In the genomic region with DNA sequence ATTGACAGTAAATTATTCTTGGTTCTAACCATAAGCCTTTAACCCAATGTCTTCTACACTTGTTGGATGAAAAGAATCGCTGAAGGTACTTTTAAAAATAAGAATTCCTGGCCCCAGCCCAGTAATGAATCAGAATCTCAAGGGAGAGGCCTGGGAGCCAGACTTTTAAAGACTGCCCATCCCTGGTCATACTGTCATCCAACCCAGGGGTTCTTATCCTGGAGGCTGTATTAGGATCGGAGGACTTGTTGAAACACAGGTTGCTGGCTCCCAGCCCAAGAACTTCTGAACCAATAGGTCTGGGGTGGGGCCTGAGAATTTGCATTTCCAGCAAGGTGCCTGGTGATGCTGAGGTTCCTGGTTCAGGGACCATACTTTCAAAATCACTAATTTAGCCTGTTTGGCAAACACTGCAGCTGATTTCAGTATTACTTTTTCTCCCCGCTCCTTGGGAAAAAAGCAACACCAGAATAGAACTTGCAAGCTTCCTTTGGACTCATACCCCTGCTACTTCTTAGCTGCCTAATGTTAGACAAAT, we compare ENCODE assay signal across 16 cellular contexts.
DNase-seq lines count a peak whose midpoint lies in the region; ATAC-seq, FAIRE-seq and TF ChIP-seq lines count a peak whose summit lies in the region.
"Had no signal": no experiment of that assay in that cellular context is flagged by ENCODE, and none has a peak within 500 bp of the region (broad histone marks: within the 10 kb centered on the region; RNA-seq: fewer than 3 reads in every experiment).

No MANE protein-coding gene starts in this region.

- H3K4me1 Mint-ChIP-seq in activated naive CD8-positive, alpha-beta T cell treated with anti-CD3 and anti-CD28 coated beads, Interleukin-2, amount 10 ng/mL, durations not matched to agents 7 days and 5 days: peaks cover 51% of the 10 kb centered on the region

- no peak for TF ChIP-seq EP300 in SK-N-SH (IDR thresholded peaks at IDR 0.05; ENCODE audit: borderline replicate concordance in 1 of 2, low read depth in 1 of 2, low read length in 1 of 2)

- H3K36me3 ChIP-seq in SK-N-SH (replicated peaks in 1 of 2; ENCODE audit: control insufficient read depth in 1 of 2, insufficient read depth in 2 of 2, low read length in 1 of 2) (peaks cover 41 to 59% of the 10 kb centered on the region in 2 experiments), GM23248 (ENCODE audit: low read depth) (peaks cover 18% of the 10 kb centered on the region), keratinocyte (ENCODE audit: control insufficient read depth in 2 of 2, extremely low read depth in 1 of 2, insufficient read depth in 2 of 2, low read length in 2 of 2) (peaks cover 6 to 9% of the 10 kb centered on the region in 2 experiments)

- H3K79me2 ChIP-seq in SK-N-SH (ENCODE audit: insufficient read depth) (peaks cover 73% of the 10 kb centered on the region), GM23248 (ENCODE audit: insufficient read depth) (peaks cover 69% of the 10 kb centered on the region), keratinocyte (ENCODE audit: control insufficient read depth, insufficient read depth, low read length) (peaks cover 43% of the 10 kb centered on the region)

- no peak for TF ChIP-seq RAD21 in SK-N-SH (IDR thresholded peaks at IDR 0.05; ENCODE audit: low read length)

- peak overlapping the region in 1 of 2 experiments; percentile 72; a peak in 2 of 4 replicates for H3K27ac ChIP-seq in SK-N-SH (ENCODE audit: low read depth in 2 of 2, low read length in 1 of 2)
- no peak overlapping the region; the same call in 1 of the 2 replicates for H3K27ac ChIP-seq in GM23248
- H3K27ac ChIP-seq in keratinocyte (ENCODE audit: control insufficient read depth, insufficient read depth, low read length): peak overlapping the region; percentile 10
- H3K27ac ChIP-seq: 22Rv1, coronary artery, psoas muscle had no signal

- WGBS in SK-N-SH (ENCODE audit: low lambda C conversion rate): 83% methylated on average over 3 of the region's 3 CpGs
- 80 to 89% methylated on average over 3 of the region's 3 CpGs for WGBS in GM23248 (ENCODE audit: low coverage in 1 of 2, low lambda C conversion rate in 2 of 2, missing lambda C conversion rate in 2 of 2), 2 experiments

- no peaks in the 10 kb centered on the region for H3K9me1 ChIP-seq in keratinocyte (ENCODE audit: control insufficient read depth, extremely low read depth, insufficient read depth, low read length)

- H2AFZ ChIP-seq in SK-N-SH (ENCODE audit: low read depth): no peak overlapping the region
- H2AFZ ChIP-seq in GM23248: no peak overlapping the region
- H2AFZ ChIP-seq in keratinocyte (ENCODE audit: control insufficient read depth, low read length): no peak overlapping the region

- DNase-seq in SK-N-SH (no peak), GM23248 (peak; percentile 69), keratinocyte (ENCODE audit: low read depth, low spot score) (no peak), pons (ENCODE audit: low spot score) (no peak), NCI-H1417 (lab: John Stamatoyannopoulos, UW) (no peak)
- DNase-seq in activated naive CD8-positive, alpha-beta T cell treated with anti-CD3 and anti-CD28 coated beads, Interleukin-2, amount 10 ng/mL, durations not matched to agents 7 days and 5 days: no peak
- DNase-seq: left cardiac atrium; NCI-H2029 treated with DMSO at 0.1 percent for 48 hours; NCI-H524 treated with DMSO at 0.1 percent for 48 hours; psoas muscle; stimulated activated CD4-positive, alpha-beta T cell treated with anti-CD3 and anti-CD28 coated beads, Interleukin-12 subunit alpha, Interleukin-12 subunit beta, amount 100 ng/mL, for 4 hours had no signal

- peaks cover 14% of the 10 kb centered on the region for H3K9me3 Mint-ChIP-seq in activated naive CD8-positive, alpha-beta T cell treated with anti-CD3 and anti-CD28 coated beads, Interleukin-2, amount 10 ng/mL, durations not matched to agents 7 days and 5 days

- H3K4me2 ChIP-seq in SK-N-SH (peak overlapping the region; percentile 30), GM23248 (ENCODE audit: unreplicated experiment) (no peak overlapping the region), keratinocyte (ENCODE audit: control insufficient read depth, extremely low read depth, insufficient read depth, low read depth, low read length) (no peak overlapping the region)

- peaks cover 64% of the 10 kb centered on the region for H3K36me3 Mint-ChIP-seq in activated naive CD8-positive, alpha-beta T cell treated with anti-CD3 and anti-CD28 coated beads, Interleukin-2, amount 10 ng/mL, durations not matched to agents 7 days and 5 days

- H3K27me3 ChIP-seq in SK-N-SH (ENCODE audit: insufficient read depth) (no peaks in the 10 kb centered on the region), GM23248 (replicated peaks; ENCODE audit: insufficient read depth) (no peaks in the 10 kb centered on the region), keratinocyte (ENCODE audit: control insufficient read depth, extremely low read depth, insufficient read depth, low read length) (no peaks in the 10 kb centered on the region)

- H3K27me3 Mint-ChIP-seq in activated naive CD8-positive, alpha-beta T cell treated with anti-CD3 and anti-CD28 coated beads, Interleukin-2, amount 10 ng/mL, durations not matched to agents 7 days and 5 days: no peaks in the 10 kb centered on the region

- peaks cover 47% of the 10 kb centered on the region for H3F3A ChIP-seq in SK-N-SH (replicated peaks; ENCODE audit: insufficient read depth)
- H3F3A ChIP-seq in GM23248 (ENCODE audit: insufficient read depth): peaks cover 44% of the 10 kb centered on the region

- in situ Hi-C loops in GM23248 (cut with MboI): no loop called here

- TF ChIP-seq CTCF in SK-N-SH (IDR thresholded peaks at IDR 0.05) (no peak), keratinocyte (optimal IDR thresholded peaks at IDR 0.05 in 1 of 3, IDR thresholded peaks at IDR 0.05 in 1 of 3, conservative IDR thresholded peaks at IDR 0.05 in 1 of 3; ENCODE audit: extremely low read depth in 1 of 3, insufficient read depth in 2 of 3, low read length in 3 of 3) (no peak)

- peak; percentile 41 for FAIRE-seq in keratinocyte (lab: Jason Lieb, UNC)
- FAIRE-seq: GM12891 had no signal

- H3K27ac Mint-ChIP-seq in activated naive CD8-positive, alpha-beta T cell treated with anti-CD3 and anti-CD28 coated beads, Interleukin-2, amount 10 ng/mL, durations not matched to agents 7 days and 5 days: peak overlapping the region; percentile 25

- H4K20me1 ChIP-seq in SK-N-SH (ENCODE audit: insufficient read depth): no peaks in the 10 kb centered on the region
- H4K20me1 ChIP-seq in GM23248 (ENCODE audit: insufficient read depth): no peaks in the 10 kb centered on the region
- no peaks in the 10 kb centered on the region for H4K20me1 ChIP-seq in keratinocyte (ENCODE audit: control insufficient read depth, extremely low read depth, insufficient read depth, low read length)

- H3K4me1 ChIP-seq in SK-N-SH (ENCODE audit: control insufficient read depth in 1 of 2, insufficient read depth in 2 of 2, low read depth in 1 of 2, low read length in 1 of 2) (peaks cover 0 to 37% of the 10 kb centered on the region in 2 experiments; a peak in 2 of 4 replicates), GM23248 (ENCODE audit: insufficient read depth) (peaks cover 38% of the 10 kb centered on the region), keratinocyte (ENCODE audit: control insufficient read depth, extremely low read depth, insufficient read depth, low read length) (peaks cover 9% of the 10 kb centered on the region)
- H3K4me1 ChIP-seq: psoas muscle had no signal

- H3K9me3 ChIP-seq in SK-N-SH (no peaks in the 10 kb centered on the region), GM23248 (ENCODE audit: low read depth) (no peaks in the 10 kb centered on the region), keratinocyte (ENCODE audit: control insufficient read depth, low read depth, low read length) (no peaks in the 10 kb centered on the region)
- H3K9me3 ChIP-seq: psoas muscle had no signal

- POLR2A ChIA-PET in SK-N-SH (lab: Yijun Ruan, JAX): no interaction called here
- POLR2A ChIA-PET in activated naive CD8-positive, alpha-beta T cell treated with anti-CD3 and anti-CD28 coated beads, Interleukin-2, amount 10 ng/mL, durations not matched to agents 7 days and 5 days (lab: Charles Lee): no interaction called here

- CTCF ChIA-PET in SK-N-SH (lab: Yijun Ruan, JAX): no interaction called here

- ATAC-seq in SK-N-SH treated with all-trans-retinoic acid at 6 μM for 48 hours (no peak; the same call in 2 of the 3 replicates), GM19328 (IDR thresholded peaks at IDR 0.05; ENCODE audit: unreplicated experiment) (no peak)
- ATAC-seq in activated naive CD8-positive, alpha-beta T cell treated with anti-CD3 and anti-CD28 coated beads, Interleukin-2, amount 10 ng/mL, durations not matched to agents 7 days and 5 days (ENCODE audit: low read depth): no peak
- ATAC-seq: psoas muscle had no signal

- H3K4me3 ChIP-seq in SK-N-SH (ENCODE audit: low read depth in 2 of 2, low read length in 1 of 2) (no peak overlapping the region), GM23248 (no peak overlapping the region), keratinocyte (ENCODE audit: control insufficient read depth in 2 of 3, extremely low read depth in 1 of 3, insufficient read depth in 2 of 3, low read depth in 1 of 3, low read length in 3 of 3) (no peak overlapping the region)
- H3K4me3 ChIP-seq: coronary artery, psoas muscle had no signal

- H3K9ac ChIP-seq in SK-N-SH (no peak overlapping the region), GM23248 (no peak overlapping the region), keratinocyte (ENCODE audit: control insufficient read depth, extremely low read depth, insufficient read depth, low read length) (no peak overlapping the region)

- no peaks in the 10 kb centered on the region for H3K9me2 ChIP-seq in SK-N-SH
- no peaks in the 10 kb centered on the region for H3K9me2 ChIP-seq in GM23248 (ENCODE audit: insufficient read depth)

- dilution Hi-C loops in keratinocyte (cut with MboI; ENCODE audit: extremely low pct_ligation_motif_present, low sequenced_read_pairs): no loop called here

- peak overlapping the region; percentile 35 for H3K4me3 Mint-ChIP-seq in activated naive CD8-positive, alpha-beta T cell treated with anti-CD3 and anti-CD28 coated beads, Interleukin-2, amount 10 ng/mL, durations not matched to agents 7 days and 5 days

TF ChIP-seq in SK-N-SH, 30 proteins besides CTCF, POLR2A, EP300 and RAD21:
- TF ChIP-seq RXRA (IDR thresholded peaks at IDR 0.05; ENCODE audit: borderline replicate concordance, low read depth) (no peak), CHD2 (IDR thresholded peaks at IDR 0.05; ENCODE audit: low read length, partially characterized antibody) (no peak), EZH2phosphoT487 (IDR thresholded peaks at IDR 0.05; ENCODE audit: borderline replicate concordance, low read depth) (no peak)

TF ChIP-seq in SK-N-SH treated with all-trans-retinoic acid at 6 μM for 48 hours, 23 proteins besides CTCF, POLR2A, EP300 and RAD21 (continues in another document):
- no peak for TF ChIP-seq PPARA (CRISPR knock-in tag; IDR thresholded peaks at IDR 0.05; ENCODE audit: borderline replicate concordance)
